Comparison of ENCODE assay signal across 12 cellular contexts in the genomic region with DNA sequence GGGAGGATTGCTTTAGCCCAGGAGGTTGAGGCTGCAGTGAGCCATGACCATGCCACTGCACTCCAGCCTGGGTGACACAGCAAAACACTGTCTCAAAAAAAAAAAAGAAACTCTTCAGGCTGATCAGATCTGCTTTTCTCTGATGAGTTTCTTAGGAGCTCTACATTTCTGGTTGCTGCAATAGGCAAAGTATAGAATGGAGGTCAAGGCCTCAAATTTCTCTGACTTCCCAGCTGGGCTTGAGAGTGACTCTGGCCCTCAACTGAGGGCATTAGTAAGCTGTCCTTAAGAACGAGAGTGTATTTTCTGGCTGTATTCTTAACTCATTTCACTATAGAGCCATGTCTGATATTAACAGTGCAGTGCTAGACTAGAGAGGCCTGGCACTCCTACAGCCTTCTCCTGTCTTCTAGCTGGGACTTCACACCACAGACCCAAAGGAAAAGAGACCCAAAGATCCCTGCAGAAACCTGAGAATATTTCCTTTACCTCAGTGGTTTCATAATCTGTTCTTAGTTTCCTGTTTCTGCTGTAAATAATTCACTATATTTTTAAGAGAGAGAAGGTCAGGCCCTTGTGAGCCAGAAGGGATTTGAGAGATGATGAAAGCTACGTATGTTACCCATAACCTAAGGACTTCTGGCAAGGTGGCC. TPM values are rescaled to one million over a fixed set of nuclear protein-coding genes. Genes with fewer than 3 reads are reported as not detected.
A peak's percentile ranks its signal among the peaks of the same experiment; 100 is the strongest.
DNase-seq lines count a peak whose midpoint lies in the region; ATAC-seq and TF ChIP-seq lines count a peak whose summit lies in the region.
"Had no signal": no experiment of that assay in that cellular context is flagged by ENCODE, and none has a peak within 500 bp of the region (broad histone marks: within the 10 kb centered on the region; RNA-seq: fewer than 3 reads in every experiment).

No MANE protein-coding gene starts in this region.

- H3K9me2 ChIP-seq in PC-9 (ENCODE audit: insufficient read depth): no peaks in the 10 kb centered on the region

- DNase-seq in GM12865 (ENCODE audit: low read depth): peak; percentile 10
- no peak for DNase-seq in PC-9
- DNase-seq in ascending aorta (ENCODE audit: low spot score in 2 of 2): no peak
- DNase-seq in SW480 (ENCODE audit: low spot score): no peak
- no peak for DNase-seq in effector memory CD4-positive, alpha-beta T cell
- DNase-seq: EL; natural killer cell; NCI-H187 treated with DMSO at 0.1 percent for 48 hours; stimulated activated CD4-positive, alpha-beta T cell treated with anti-CD3 and anti-CD28 coated beads, Interleukin-12 subunit alpha, Interleukin-12 subunit beta, amount 100 ng/mL, for 4 hours had no signal

- ATAC-seq in GM19468 (IDR thresholded peaks at IDR 0.05; ENCODE audit: extremely low read depth, unreplicated experiment) (peak; percentile 52), HG03095 (IDR thresholded peaks at IDR 0.05; ENCODE audit: unreplicated experiment) (peak; percentile 56), HG02763 (IDR thresholded peaks at IDR 0.05; ENCODE audit: unreplicated experiment) (no peak)
- ATAC-seq: natural killer cell had no signal

- no peak overlapping the region for H3K4me2 ChIP-seq in PC-9

- intact Hi-C loops in PC-9 (cut with micrococcal nuclease; ENCODE audit: unreplicated experiment) (no loop called here), ascending aorta (cut with DNase I) (no loop called here)

- no peaks in the 10 kb centered on the region for H3F3A ChIP-seq in PC-9 (ENCODE audit: insufficient read depth, low read depth)

- no peaks in the 10 kb centered on the region for H3K9me3 ChIP-seq in PC-9 (ENCODE audit: insufficient read depth, low read depth)
- peaks cover 0 to 7% of the 10 kb centered on the region in 2 donors for H3K9me3 ChIP-seq in ascending aorta
- H3K9me3 ChIP-seq in effector memory CD4-positive, alpha-beta T cell (ENCODE audit: control insufficient read depth, low read length): no peaks in the 10 kb centered on the region

- peak overlapping the region; percentile 51; the same call in 1 of the 2 replicates for H2AFZ ChIP-seq in PC-9

- H3K27ac ChIP-seq in PC-9 (no peak overlapping the region), ascending aorta (no peak overlapping the region)
- H3K27ac ChIP-seq in effector memory CD4-positive, alpha-beta T cell (ENCODE audit: insufficient read depth, low read length, poor library complexity, severe bottlenecking): no peak overlapping the region

- CTCF ChIA-PET in PC-9 (lab: Charles Lee): no interaction called here

- no peaks in the 10 kb centered on the region for H4K20me1 ChIP-seq in PC-9 (ENCODE audit: insufficient read depth)

- TF ChIP-seq CTCF in GM12865 (IDR thresholded peaks at IDR 0.05; ENCODE audit: insufficient read depth, low read depth, low read length, missing control alignments): no peak
- no peak for TF ChIP-seq CTCF in PC-9 (conservative IDR thresholded peaks at IDR 0.05)
- TF ChIP-seq CTCF in ascending aorta (IDR thresholded peaks at IDR 0.05): no peak

- POLR2A ChIA-PET in PC-9 (lab: Charles Lee; ENCODE audit: unreplicated experiment): no interaction called here

- no peaks in the 10 kb centered on the region for H3K79me2 ChIP-seq in PC-9 (ENCODE audit: low read depth)

- BruUV-seq in PC-9 (replicated peaks; lab: Mats Ljungman, UMichigan): no TSS peak

- H3K27me3 ChIP-seq in PC-9 (ENCODE audit: insufficient read depth, low read depth) (no peaks in the 10 kb centered on the region), ascending aorta (no peaks in the 10 kb centered on the region)
- no peaks in the 10 kb centered on the region for H3K27me3 ChIP-seq in effector memory CD4-positive, alpha-beta T cell (replicated peaks; ENCODE audit: control insufficient read depth, insufficient read depth, low read length, poor library complexity, severe bottlenecking)

- H3K4me1 ChIP-seq in PC-9 (replicated peaks; ENCODE audit: insufficient read depth): no peaks in the 10 kb centered on the region
- H3K4me1 ChIP-seq in ascending aorta: no peaks in the 10 kb centered on the region
- no peaks in the 10 kb centered on the region for H3K4me1 ChIP-seq in effector memory CD4-positive, alpha-beta T cell (ENCODE audit: control insufficient read depth, insufficient read depth, low read length, poor library complexity, severe bottlenecking)

- H3K36me3 ChIP-seq in PC-9 (ENCODE audit: low read depth): no peaks in the 10 kb centered on the region
- no peaks in the 10 kb centered on the region for H3K36me3 ChIP-seq in ascending aorta
- no peaks in the 10 kb centered on the region for H3K36me3 ChIP-seq in effector memory CD4-positive, alpha-beta T cell (ENCODE audit: control insufficient read depth, insufficient read depth, low read length)

- no peak overlapping the region for H3K4me3 ChIP-seq in GM12865 (ENCODE audit: low read depth, low read length)
- H3K4me3 ChIP-seq in PC-9: no peak overlapping the region
- no peak overlapping the region for H3K4me3 ChIP-seq in ascending aorta
- H3K4me3 ChIP-seq in effector memory CD4-positive, alpha-beta T cell (ENCODE audit: insufficient read depth, low read depth, low read length, poor library complexity, severe bottlenecking): no peak overlapping the region

RNA-seq across cellular contexts. Expression of gene NR1I2, which starts 2.0 kb away (rescaled TPM):
- total RNA-seq in PC-9 (2021) (not detected in 2 replicates), ascending aorta (not detected)
